Comparison of ENCODE assay signal across 8 cellular contexts in genomic region chr14:100285021-100285912, GRCh38. TPM values are rescaled to one million over a fixed set of nuclear protein-coding genes. Genes with fewer than 3 reads are reported as not detected.
DNase-seq lines count a peak whose midpoint lies in the region; ATAC-seq, FAIRE-seq and TF ChIP-seq lines count a peak whose summit lies in the region.

No MANE protein-coding gene starts in this region.

- intact Hi-C loops in ovary (cut with DNase I): no loop called here

- H3K9me3 ChIP-seq in ovary (no peaks in the 10 kb centered on the region), tibial nerve (no peaks in the 10 kb centered on the region)

- ATAC-seq in HG03439 (IDR thresholded peaks at IDR 0.05; ENCODE audit: unreplicated experiment): peak; percentile 80

- FAIRE-seq in GM19239 (lab: Jason Lieb, UNC): no peak

- H3K36me3 ChIP-seq in ovary (no peaks in the 10 kb centered on the region), tibial nerve (peaks cover 0 to 7% (median 0%) of the 10 kb centered on the region in 3 donors)

- TF ChIP-seq CTCF in ovary (IDR thresholded peaks at IDR 0.05) (peak; percentile 13 to 87 (median 81)), tibial nerve (IDR thresholded peaks at IDR 0.05) (peak; percentile 78 to 97 (median 83))

- no peak for TF ChIP-seq EP300 in ovary (IDR thresholded peaks at IDR 0.05)
- peak in 1 of 2 donors; percentile 55 for TF ChIP-seq EP300 in tibial nerve (IDR thresholded peaks at IDR 0.05)

- H3K27me3 ChIP-seq in ovary: no peaks in the 10 kb centered on the region
- H3K27me3 ChIP-seq in tibial nerve: no peaks in the 10 kb centered on the region

- H3K4me3 ChIP-seq in ovary: peak overlapping the region; percentile 61
- peak overlapping the region; percentile 72 to 92 (median 85) for H3K4me3 ChIP-seq in tibial nerve

- H3K27ac ChIP-seq in ovary (peak overlapping the region; percentile 83 to 94), tibial nerve (peak overlapping the region; percentile 91 to 96 (median 94))

- peak; percentile 76 for DNase-seq in COLO829 (ENCODE audit: low spot score)
- peak; percentile 95 for DNase-seq in GM19239 (ENCODE audit: insufficient read length, low spot score)
- peak; percentile 93 for DNase-seq in activated effector memory CD4-positive, alpha-beta T cell treated with anti-CD3 and anti-CD28 coated beads, Interleukin-2, amount 50 U/mL, for 16 hours
- DNase-seq in germinal center (ENCODE audit: low spot score): peak; percentile 94
- peak; percentile 72 to 86 (median 83) for DNase-seq in ovary
- peak in 1 of 2 donors; percentile 16 for DNase-seq in tibial nerve (ENCODE audit: low spot score in 2 of 2)

- H3K4me1 ChIP-seq in ovary (ENCODE audit: insufficient read depth): peaks cover 4% of the 10 kb centered on the region
- H3K4me1 ChIP-seq in tibial nerve: peaks cover 0 to 61% (median 5%) of the 10 kb centered on the region in 4 donors

- TF ChIP-seq POLR2A in ovary (IDR thresholded peaks at IDR 0.05) (peak; percentile 34), tibial nerve (IDR thresholded peaks at IDR 0.05) (peak in 1 of 2 donors; percentile 40)

- WGBS in ovary, 3 donors: 0 to 2% (median 1%) methylated on average over 50 to 82 of the region's 82 CpGs
- 1% methylated on average over 29 to 64 of the region's 82 CpGs for WGBS in tibial nerve, 2 donors

TF ChIP-seq in PFSK-1, 5 proteins besides CTCF, POLR2A, EP300 and RAD21:
- TF ChIP-seq SIN3A (IDR thresholded peaks at IDR 0.05; ENCODE audit: borderline replicate concordance, insufficient read depth, low read length) (no peak), POLR2AphosphoS5 (IDR thresholded peaks at IDR 0.05; ENCODE audit: low read depth, low read length) (peak; percentile 52; the same call in 1 of the 2 replicates)

RNA-seq across cellular contexts. Expression of gene SLC25A29, which starts 21.0 kb away (rescaled TPM):
- 45.0 TPM for polyA plus RNA-seq in PFSK-1 (2012; ENCODE audit: insufficient read length, low read depth)
- total RNA-seq in ovary (100 to 1,000 TPM in 1 of 7 donors, 10 to 100 TPM in 6; 50.2 to 177 (median 72.3) TPM), tibial nerve (100 to 1,000 TPM in 3 of 4 donors, 10 to 100 TPM in 1; 92.2 to 276 (median 173) TPM)
- 10 to 100 TPM in 1 of 2 donors, 1 to 10 TPM in 1; 9.1 to 46.7 TPM for polyA plus RNA-seq in ovary

RNA-seq across cellular contexts. Expression of gene SLC25A47, which starts 37.9 kb away (rescaled TPM):
- not detected for polyA plus RNA-seq in PFSK-1 (2012; ENCODE audit: insufficient read length, low read depth)
- total RNA-seq in ovary (not detected), tibial nerve (1 to 10 TPM in 1 of 4 donors, not detected in 3; 2.5 TPM)
- not detected for polyA plus RNA-seq in ovary

RNA-seq across cellular contexts. Expression of gene YY1, which starts 46.3 kb away (rescaled TPM):
- polyA plus RNA-seq in PFSK-1 (2012; ENCODE audit: insufficient read length, low read depth): 39.5 TPM
- total RNA-seq in ovary: 10 to 100 TPM; 37.0 to 68.6 (median 58.1) TPM
- polyA plus RNA-seq in ovary: 10 to 100 TPM; 24.1 to 75.8 TPM
- total RNA-seq in tibial nerve: 10 to 100 TPM; 55.9 to 60.3 (median 58.7) TPM
